In the genomic region with DNA sequence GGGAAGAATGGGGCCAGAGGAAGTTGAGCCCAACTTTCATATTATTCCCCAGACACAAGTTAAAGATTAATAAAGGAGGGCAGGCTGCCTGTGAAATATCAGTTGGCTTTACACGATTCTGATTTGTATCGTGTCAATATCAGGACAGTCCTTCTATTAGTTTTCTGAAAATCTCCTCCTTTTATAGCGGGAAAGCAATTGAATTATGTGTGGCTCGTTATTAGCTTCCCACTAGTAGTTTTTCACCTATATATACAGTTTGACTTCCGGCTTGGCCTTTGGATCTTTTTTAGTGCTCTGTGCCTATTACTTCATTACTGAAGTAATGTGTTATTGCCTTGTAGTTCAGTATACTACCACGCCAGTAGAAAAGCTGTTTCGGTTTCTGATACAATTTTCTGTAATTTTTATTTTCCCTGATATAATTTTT, we compare ENCODE assay signal across 1 cellular context.
A peak's percentile ranks its signal among the peaks of the same experiment; 100 is the strongest.
TF ChIP-seq lines count a peak whose summit lies in the region.

No MANE protein-coding gene starts in this region.

TF ChIP-seq in endothelial cell of umbilical vein, 7 proteins besides CTCF, POLR2A, EP300 and RAD21:
- TF ChIP-seq POLR2AphosphoS5 (IDR thresholded peaks at IDR 0.05; ENCODE audit: insufficient read depth, low read depth, low read length) (peak; percentile 21), JUN (IDR thresholded peaks at IDR 0.05; ENCODE audit: borderline replicate concordance, insufficient read depth, insufficient read length, low read depth) (no peak), GATA2 (IDR thresholded peaks at IDR 0.05; ENCODE audit: insufficient read depth, insufficient read length, low read depth, low read length) (no peak), FOS (IDR thresholded peaks at IDR 0.05; ENCODE audit: borderline replicate concordance, insufficient read depth, low read length) (no peak)
